27 cellular contexts compared by ENCODE assay signal in genomic region chr14:93346926-93347721, GRCh38. TPM values are rescaled to one million over a fixed set of nuclear protein-coding genes. Genes with fewer than 3 reads are reported as not detected.
DNase-seq lines count a peak whose midpoint lies in the region; ATAC-seq and TF ChIP-seq lines count a peak whose summit lies in the region.
"Had no signal": no experiment of that assay in that cellular context is flagged by ENCODE, and none has a peak within 500 bp of the region (broad histone marks: within the 10 kb centered on the region; RNA-seq: fewer than 3 reads in every experiment).

A gene with protein sequence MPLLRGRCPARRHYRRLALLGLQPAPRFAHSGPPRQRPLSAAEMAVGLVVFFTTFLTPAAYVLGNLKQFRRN (plus strand): TSS chr14:93347182. CDS start chr14:93347269, 87 bp downstream.

- 95% methylated on average over 31 of the region's 60 CpGs for WGBS in suprapubic skin

- H4K20me1 ChIP-seq in PC-9 (ENCODE audit: insufficient read depth) = no peaks in the 10 kb centered on the region

- peak; percentile 26 to 43 for ATAC-seq in lower lobe of right lung
- ATAC-seq in GM18520 (IDR thresholded peaks at IDR 0.05; ENCODE audit: unreplicated experiment) = no peak
- ATAC-seq: activated naive CD8-positive, alpha-beta T cell treated with anti-CD3 and anti-CD28 coated beads, Interleukin-2, amount 50 U/mL, for 24 hours; activated T-cell treated with anti-CD3 and anti-CD28 coated beads, Interleukin-2, amount 50 U/mL, for 4 hours; GM12878; left colon; stimulated activated memory B cell treated with anti-CD40 and anti-IgM and Interleukin-4, amounts not matched to agents 10 μg/mL and 1 μg/mL and 100 μg/mL, for 72 hours had no signal

- intact Hi-C loops in PC-9 (cut with micrococcal nuclease; ENCODE audit: unreplicated experiment) (no loop called here), lower lobe of right lung (cut with DNase I) (no loop called here)

- POLR2A ChIA-PET in PC-9 (lab: Charles Lee; ENCODE audit: unreplicated experiment) = no interaction called here

- peak; percentile 29 for TF ChIP-seq CTCF in GM12873 (IDR thresholded peaks at IDR 0.05; ENCODE audit: insufficient read depth, low read depth, low read length, missing control alignments)
- TF ChIP-seq CTCF in PC-9 (conservative IDR thresholded peaks at IDR 0.05) = 0 out of 2 replicates have a peak, but pooled peaks have one; percentile 15
- TF ChIP-seq CTCF in lower lobe of right lung (IDR thresholded peaks at IDR 0.05) = no peak
- no peak for TF ChIP-seq CTCF in suprapubic skin (IDR thresholded peaks at IDR 0.05)

- H3K4me1 ChIP-seq in PC-9 (replicated peaks; ENCODE audit: insufficient read depth) (no peaks in the 10 kb centered on the region), lower lobe of right lung (no peaks in the 10 kb centered on the region), suprapubic skin (no peaks in the 10 kb centered on the region)
- H3K4me1 ChIP-seq: sigmoid colon had no signal

- BruUV-seq in PC-9 (replicated peaks; lab: Mats Ljungman, UMichigan) = no TSS peak

- no peaks in the 10 kb centered on the region for H3K36me3 ChIP-seq in PC-9 (ENCODE audit: low read depth)
- no peaks in the 10 kb centered on the region for H3K36me3 ChIP-seq in lower lobe of right lung
- H3K36me3 ChIP-seq in suprapubic skin = no peaks in the 10 kb centered on the region
- H3K36me3 ChIP-seq: MG63, sigmoid colon, thoracic aorta had no signal

- CTCF ChIA-PET in PC-9 (lab: Charles Lee) = interaction anchor here (1.0 kb wide), 1 partner anchor 139 kb away, joined by 3 read pairs; no protein-coding TSS in a partner anchor

- H3K79me2 ChIP-seq in PC-9 (ENCODE audit: low read depth) = no peaks in the 10 kb centered on the region

- DNase-seq in 8988T (peak; percentile 35), PC-9 (no peak), lower lobe of right lung (no peak), SHP77 (lab: John Stamatoyannopoulos, UW) (no peak), suprapubic skin (ENCODE audit: low spot score in 2 of 2) (no peak)
- DNase-seq in activated CD4-positive, alpha-beta T cell treated with anti-CD3 and anti-CD28 coated beads, Interleukin-2, amount 50 U/mL, for 4 hours = no peak
- DNase-seq: ACHN; activated CD4-positive, alpha-beta T cell treated with anti-CD3 and anti-CD28 coated beads for 48 hours; activated gamma-delta T cell treated with Interleukin-2 at 50 U/mL for 16 hours; activated naive CD8-positive, alpha-beta T cell treated with anti-CD3 and anti-CD28 coated beads, Interleukin-2, amount 50 U/mL, for 24 hours; activated T-cell treated with anti-CD3 and anti-CD28 coated beads, Interleukin-2, amount 50 U/mL, for 4 hours; Calu3; dermis blood vessel endothelial cell; hippocampal formation; left colon; MG63; NCI-H2029 treated with DMSO at 0.1 percent for 48 hours; NCI-H526; sigmoid colon; stimulated activated CD4-positive, alpha-beta T cell treated with anti-CD3 and anti-CD28 coated beads, Interleukin-4, amount 100 ng/mL, for 4 hours; T-helper 2 cell had no signal

- no peak within 1 kb of the TSS for H3K27ac ChIP-seq in PC-9
- H3K27ac ChIP-seq in lower lobe of right lung = no peak within 1 kb of the TSS
- H3K27ac ChIP-seq in suprapubic skin = no peak within 1 kb of the TSS
- H3K27ac ChIP-seq: RWPE1, sigmoid colon, thoracic aorta had no signal

- H3K9me2 ChIP-seq in PC-9 (ENCODE audit: insufficient read depth) = no peaks in the 10 kb centered on the region

- no peak for TF ChIP-seq POLR2A in suprapubic skin (IDR thresholded peaks at IDR 0.05)

- H3K27me3 ChIP-seq in PC-9 (ENCODE audit: insufficient read depth, low read depth) (no peaks in the 10 kb centered on the region), lower lobe of right lung (ENCODE audit: low read depth) (no peaks in the 10 kb centered on the region), suprapubic skin (no peaks in the 10 kb centered on the region)
- H3K27me3 ChIP-seq: MG63, sigmoid colon had no signal

- H3K9me3 ChIP-seq in PC-9 (ENCODE audit: insufficient read depth, low read depth) (no peaks in the 10 kb centered on the region), lower lobe of right lung (no peaks in the 10 kb centered on the region), suprapubic skin (no peaks in the 10 kb centered on the region)
- H3K9me3 ChIP-seq: MG63, sigmoid colon, thoracic aorta had no signal

- no peak within 1 kb of the TSS for H2AFZ ChIP-seq in PC-9

- no peak for TF ChIP-seq EP300 in suprapubic skin (IDR thresholded peaks at IDR 0.05)

- H3K4me2 ChIP-seq in PC-9 = no peak within 1 kb of the TSS

- no peaks in the 10 kb centered on the region for H3F3A ChIP-seq in PC-9 (ENCODE audit: insufficient read depth, low read depth)

- H3K4me3 ChIP-seq in PC-9 (no peak within 1 kb of the TSS), lower lobe of right lung (no peak within 1 kb of the TSS), suprapubic skin (no peak within 1 kb of the TSS)
- H3K4me3 ChIP-seq: GM12878, MG63, sigmoid colon, thoracic aorta had no signal

RNA-seq across cellular contexts. Expression of the gene that starts here (rescaled TPM):
- total RNA-seq in PC-9 (2021) (not detected in 2 replicates), lower lobe of right lung (not detected), suprapubic skin (not detected)
- total RNA-seq: activated T-cell treated with anti-CD3 and anti-CD28 coated beads, Interleukin-2, amount 50 U/mL, for 4 hours; Calu3; dermis blood vessel endothelial cell; GM12878; left colon; sigmoid colon; thoracic aorta had no signal

Comparison
In these comparisons a context has a peak if more than half of its experiments do, and no peak if none do; other contexts are left out.
1. Peak in ATAC-seq in lower lobe of right lung; RNA of the gene not detected or under 1 TPM.
2. CTCF ChIP-seq: peak in GM12873 (single experiment) and PC-9 (single experiment); none in lower lobe of right lung (single experiment) and suprapubic skin (0 of 2).